In genomic region chrX:9153299-9153698, GRCh38 we compare ENCODE assay signal across 18 cellular contexts.
DNase-seq lines count a peak whose midpoint lies in the region; ATAC-seq and TF ChIP-seq lines count a peak whose summit lies in the region.
"Had no signal": no experiment of that assay in that cellular context is flagged by ENCODE, and none has a peak within 500 bp of the region (broad histone marks: within the 10 kb centered on the region; RNA-seq: fewer than 3 reads in every experiment).

No MANE protein-coding gene starts in this region.

- H3K36me3 Mint-ChIP-seq in activated T-helper 2 cell treated with anti-CD3 and anti-CD28 coated beads, Interferon-gamma antibody, Interleukin-2, Interleukin-4, amounts not matched to agents 10 μg/mL and 5 μg/mL and 100 μg/mL, durations not matched to agents 14 hours and 24 hours and 36 hours (ENCODE audit: low read depth): peaks cover 35% of the 10 kb centered on the region

- no peaks in the 10 kb centered on the region for H3K36me3 ChIP-seq in A673 (ENCODE audit: insufficient read depth, low read length, poor library complexity, severe bottlenecking)
- no peaks in the 10 kb centered on the region for H3K36me3 ChIP-seq in H7 (replicated peaks; ENCODE audit: control insufficient read depth, insufficient read depth, low read length)
- H3K36me3 ChIP-seq: neutrophil, sigmoid colon had no signal

- H3K27ac Mint-ChIP-seq in activated T-helper 2 cell treated with anti-CD3 and anti-CD28 coated beads, Interferon-gamma antibody, Interleukin-2, Interleukin-4, amounts not matched to agents 10 μg/mL and 5 μg/mL and 100 μg/mL, durations not matched to agents 14 hours and 24 hours and 36 hours: peak overlapping the region; percentile 80
- H3K27ac Mint-ChIP-seq: B cell, GM23338 had no signal

- no TSS peak for BruUV-seq in A673 (replicated peaks; lab: Mats Ljungman, UMichigan)

- H3K27ac ChIP-seq in A673 (ENCODE audit: low read depth, low read length, poor library complexity, severe bottlenecking) (no peak overlapping the region), foreskin keratinocyte (no peak overlapping the region), RWPE1 (no peak overlapping the region)
- H3K27ac ChIP-seq: neutrophil, sigmoid colon had no signal

- peaks cover 29% of the 10 kb centered on the region for H3K4me1 Mint-ChIP-seq in activated T-helper 2 cell treated with anti-CD3 and anti-CD28 coated beads, Interferon-gamma antibody, Interleukin-2, Interleukin-4, amounts not matched to agents 10 μg/mL and 5 μg/mL and 100 μg/mL, durations not matched to agents 14 hours and 24 hours and 36 hours (ENCODE audit: low read depth)

- peaks cover 22% of the 10 kb centered on the region for H3K9me3 ChIP-seq in A673 (ENCODE audit: low read depth, low read length, poor library complexity, severe bottlenecking)
- H3K9me3 ChIP-seq: neutrophil, sigmoid colon had no signal

- TF ChIP-seq CTCF in A673 (conservative IDR thresholded peaks at IDR 0.05; ENCODE audit: low read depth, low read length): no peak
- no peak for TF ChIP-seq CTCF in foreskin keratinocyte (conservative IDR thresholded peaks at IDR 0.05)
- no peak for TF ChIP-seq CTCF in RWPE1 (conservative IDR thresholded peaks at IDR 0.05; ENCODE audit: low read depth)

- CTCF ChIA-PET in A673 (lab: Charles Lee) (no interaction called here), RWPE1 (lab: Yijun Ruan, JAX) (interaction anchor here (0.6 kb wide), 1 partner anchor 1969 kb away, joined by 4 read pairs; no protein-coding TSS in a partner anchor)

- H3K4me3 Mint-ChIP-seq in activated T-helper 2 cell treated with anti-CD3 and anti-CD28 coated beads, Interferon-gamma antibody, Interleukin-2, Interleukin-4, amounts not matched to agents 10 μg/mL and 5 μg/mL and 100 μg/mL, durations not matched to agents 14 hours and 24 hours and 36 hours (ENCODE audit: low read depth): no peak overlapping the region
- H3K4me3 Mint-ChIP-seq: B cell, GM23338 had no signal

- H3K4me1 ChIP-seq in A673 (ENCODE audit: insufficient read depth, low read length, poor library complexity, severe bottlenecking) (peaks cover 17% of the 10 kb centered on the region), foreskin keratinocyte (peaks cover 11% of the 10 kb centered on the region)

- POLR2A ChIA-PET in A673 (lab: Charles Lee; ENCODE audit: low non-redundant PET) (no interaction called here), RWPE1 (lab: Yijun Ruan, JAX; ENCODE audit: low non-redundant PET) (no interaction called here)

- DNase-seq in A673 (ENCODE audit: low spot score): peak; percentile 22
- peak; percentile 83 for DNase-seq in ELR (ENCODE audit: low read depth)
- no peak for DNase-seq in activated T-helper 2 cell treated with anti-CD3 and anti-CD28 coated beads, Interferon-gamma antibody, Interleukin-2, Interleukin-4, amounts not matched to agents 10 μg/mL and 5 μg/mL and 100 μg/mL, durations not matched to agents 14 hours and 24 hours and 36 hours (ENCODE audit: low spot score)
- DNase-seq in foreskin keratinocyte: peak in 1 of 2 donors; percentile 65
- no peak for DNase-seq in SHP77 treated with DMSO at 0.1 percent for 48 hours (lab: John Stamatoyannopoulos, UW)
- no peak for DNase-seq in HCEC 1CT
- DNase-seq in RWPE1 (ENCODE audit: low spot score): no peak
- no peak for DNase-seq in H7
- DNase-seq: activated CD4-positive, alpha-beta T cell treated with anti-CD3 and anti-CD28 coated beads for 48 hours; activated gamma-delta T cell; DMS153; effector CD8-positive, alpha-beta T cell; sigmoid colon; stimulated activated CD4-positive, alpha-beta T cell treated with anti-CD3 and anti-CD28 coated beads, Interleukin-4, amount 100 ng/mL, for 24 hours; T-helper 9 cell had no signal

- intact Hi-C loops in A673 (cut with micrococcal nuclease; ENCODE audit: unreplicated experiment): no loop called here
- intact Hi-C loops in activated T-helper 2 cell treated with anti-CD3 and anti-CD28 coated beads, Interferon-gamma antibody, Interleukin-2, Interleukin-4, amounts not matched to agents 10 μg/mL and 5 μg/mL and 100 μg/mL, durations not matched to agents 14 hours and 24 hours and 36 hours (cut with micrococcal nuclease): no loop called here

- ATAC-seq in foreskin keratinocyte: peak; percentile 56
- ATAC-seq: GM23338 had no signal

- H3K9me3 Mint-ChIP-seq in activated T-helper 2 cell treated with anti-CD3 and anti-CD28 coated beads, Interferon-gamma antibody, Interleukin-2, Interleukin-4, amounts not matched to agents 10 μg/mL and 5 μg/mL and 100 μg/mL, durations not matched to agents 14 hours and 24 hours and 36 hours: peaks cover 21% of the 10 kb centered on the region

- H3K27me3 Mint-ChIP-seq in activated T-helper 2 cell treated with anti-CD3 and anti-CD28 coated beads, Interferon-gamma antibody, Interleukin-2, Interleukin-4, amounts not matched to agents 10 μg/mL and 5 μg/mL and 100 μg/mL, durations not matched to agents 14 hours and 24 hours and 36 hours (ENCODE audit: low read depth): no peaks in the 10 kb centered on the region

- H3K27me3 ChIP-seq in A673 (replicated peaks; ENCODE audit: insufficient read depth, low read depth, low read length, poor library complexity) (no peaks in the 10 kb centered on the region), foreskin keratinocyte (no peaks in the 10 kb centered on the region), H7 (ENCODE audit: control insufficient read depth, insufficient read depth, low read length) (no peaks in the 10 kb centered on the region)
- H3K27me3 ChIP-seq: neutrophil, sigmoid colon had no signal

- H3K4me3 ChIP-seq in A673 (ENCODE audit: low read depth, low read length, poor library complexity, severe bottlenecking) (no peak overlapping the region), H7 (ENCODE audit: insufficient read depth, low read depth, low read length) (no peak overlapping the region)
- H3K4me3 ChIP-seq: GM23338, sigmoid colon had no signal

Comparison
In these comparisons a context has a peak if more than half of its experiments do, and no peak if none do; other contexts are left out.
1. DNase-seq: peak in A673 (single experiment) and ELR (single experiment); none in activated T-helper 2 cell treated with anti-CD3 and anti-CD28 coated beads, Interferon-gamma antibody, Interleukin-2, Interleukin-4, amounts not matched to agents 10 μg/mL and 5 μg/mL and 100 μg/mL, durations not matched to agents 14 hours and 24 hours and 36 hours (single experiment), SHP77 treated with DMSO at 0.1 percent for 48 hours (single experiment), HCEC 1CT (single experiment), RWPE1 (single experiment) and H7 (single experiment).